In the genomic region with DNA sequence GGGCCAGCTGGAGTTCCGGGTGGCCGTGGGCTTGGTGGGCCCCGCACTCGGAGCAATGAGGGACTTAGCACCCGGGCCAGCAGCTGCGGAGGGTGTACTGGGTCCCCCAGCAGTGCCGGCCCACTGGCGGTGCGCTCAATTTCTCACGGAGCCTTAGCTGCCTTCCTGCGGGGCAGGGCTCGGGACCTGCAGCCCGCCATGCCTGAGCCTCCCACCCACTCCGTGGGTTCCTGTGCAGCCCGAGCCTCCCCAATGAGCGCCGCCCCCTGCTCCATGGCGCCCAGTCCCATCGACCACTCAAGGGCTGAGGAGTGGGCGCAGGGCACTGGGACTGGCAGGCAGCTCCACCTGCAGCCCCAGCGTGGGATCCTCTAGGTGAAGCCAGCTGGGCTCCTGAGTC, we compare ENCODE assay signal across 6 cellular contexts. TPM values are rescaled to one million over a fixed set of nuclear protein-coding genes. Genes with fewer than 3 reads are reported as not detected.
"Had no signal": no experiment of that assay in that cellular context is flagged by ENCODE, and none has a peak within 500 bp of the region (broad histone marks: within the 10 kb centered on the region; RNA-seq: fewer than 3 reads in every experiment).

No MANE protein-coding gene starts in this region.

RNA-seq across cellular contexts. Expression of a gene that starts 7.7 kb away (rescaled TPM):
- total RNA-seq: activated CD4-positive, alpha-beta memory T cell treated with anti-CD3 and anti-CD28 coated beads, Interleukin-2, amount 10 ng/mL, durations not matched to agents 7 days and 5 days; activated CD4-positive, alpha-beta T cell treated with anti-CD3 and anti-CD28 coated beads, Interleukin-2, amount 10 ng/mL, durations not matched to agents 7 days and 5 days; activated CD8-positive, alpha-beta memory T cell treated with anti-CD3 and anti-CD28 coated beads, Interleukin-2, amount 10 ng/mL, durations not matched to agents 7 days and 5 days; activated CD8-positive, alpha-beta T cell treated with anti-CD3 and anti-CD28 coated beads for 36 hours; activated CD8-positive, alpha-beta T cell treated with anti-CD3 and anti-CD28 coated beads, Interleukin-2, amount 10 ng/mL, durations not matched to agents 7 days and 5 days; T-helper 2 cell treated with Interferon-gamma antibody and Interleukin-4, amounts not matched to agents 100 ng/mL and 5 ng/mL, for 36 hours had no signal
